In genomic region chr12:49552014-49552413, GRCh38 we compare ENCODE assay signal across 15 cellular contexts. TPM values are rescaled to one million over a fixed set of nuclear protein-coding genes. Genes with fewer than 3 reads are reported as not detected.
DNase-seq lines count a peak whose midpoint lies in the region; ATAC-seq and TF ChIP-seq lines count a peak whose summit lies in the region.
"Had no signal": no experiment of that assay in that cellular context is flagged by ENCODE, and none has a peak within 500 bp of the region (broad histone marks: within the 10 kb centered on the region; RNA-seq: fewer than 3 reads in every experiment).

No MANE protein-coding gene starts in this region.

- POLR2A ChIA-PET in activated CD8-positive, alpha-beta T cell treated with anti-CD3 and anti-CD28 coated beads, Interleukin-2, amount 10 ng/mL, durations not matched to agents 7 days and 5 days (lab: Charles Lee) = interaction anchor here (0.6 to 1.5 kb wide), 2 partner anchors 185 to 229 kb away, joined by 3 to 6 read pairs; partner anchors contain the start of genes SPATS2 and TROAP

- H3K4me1 Mint-ChIP-seq in activated CD8-positive, alpha-beta T cell treated with anti-CD3 and anti-CD28 coated beads, Interleukin-2, amount 10 ng/mL, durations not matched to agents 7 days and 5 days (ENCODE audit: low read depth) = peaks cover 30% of the 10 kb centered on the region

- no peak overlapping the region for H3K27ac ChIP-seq in BLaER1
- H3K27ac ChIP-seq: RWPE1, stomach had no signal

- CTCF ChIA-PET in activated CD8-positive, alpha-beta T cell treated with anti-CD3 and anti-CD28 coated beads, Interleukin-2, amount 10 ng/mL, durations not matched to agents 7 days and 5 days (lab: Charles Lee) = interaction anchor here (1.2 to 4.0 kb wide), 5 partner anchors 11 to 185 kb away, joined by 3 to 41 read pairs (median 6); partner anchors contain the start of genes PRPF40B and SPATS2

- H3K4me2 ChIP-seq in BLaER1 = peak overlapping the region; percentile 56

- peak; percentile 65 for DNase-seq in NCI-H1694 (lab: John Stamatoyannopoulos, UW)
- peak; percentile 73 for DNase-seq in epithelial cell of esophagus (ENCODE audit: low read depth)
- DNase-seq in myocyte (ENCODE audit: low read depth) = peak; percentile 90
- DNase-seq in activated CD8-positive, alpha-beta T cell treated with anti-CD3 and anti-CD28 coated beads, Interleukin-2, amount 10 ng/mL, durations not matched to agents 7 days and 5 days = no peak
- DNase-seq: activated naive CD4-positive, alpha-beta T cell treated with Interleukin-2 at 50 U/mL for 16 hours; GOT3; mucosa of descending colon; NCI-H2227 treated with DMSO at 0.1 percent for 48 hours; stomach; T1000 had no signal

- H3K4me3 Mint-ChIP-seq in activated CD8-positive, alpha-beta T cell treated with anti-CD3 and anti-CD28 coated beads, Interleukin-2, amount 10 ng/mL, durations not matched to agents 7 days and 5 days = no peak overlapping the region

- peaks cover 16% of the 10 kb centered on the region for H3K36me3 ChIP-seq in BLaER1

- peaks cover 28% of the 10 kb centered on the region for H3K27me3 ChIP-seq in BLaER1

- H3K9ac ChIP-seq in BLaER1 = no peak overlapping the region

- peaks cover 38% of the 10 kb centered on the region for H3K4me1 ChIP-seq in BLaER1

- H3K9me3 Mint-ChIP-seq in activated CD8-positive, alpha-beta T cell treated with anti-CD3 and anti-CD28 coated beads, Interleukin-2, amount 10 ng/mL, durations not matched to agents 7 days and 5 days (ENCODE audit: insufficient read depth) = no peaks in the 10 kb centered on the region

- H4K20me1 ChIP-seq in BLaER1 = no peaks in the 10 kb centered on the region

- H3K27ac Mint-ChIP-seq in activated CD8-positive, alpha-beta T cell treated with anti-CD3 and anti-CD28 coated beads, Interleukin-2, amount 10 ng/mL, durations not matched to agents 7 days and 5 days = no peak overlapping the region

- H3K27me3 Mint-ChIP-seq in activated CD8-positive, alpha-beta T cell treated with anti-CD3 and anti-CD28 coated beads, Interleukin-2, amount 10 ng/mL, durations not matched to agents 7 days and 5 days (ENCODE audit: low read depth) = peaks cover 13% of the 10 kb centered on the region

- H3K9me3 ChIP-seq in BLaER1 = no peaks in the 10 kb centered on the region
- H3K9me3 ChIP-seq: mucosa of descending colon, stomach had no signal

- no peak for ATAC-seq in HG02840 (IDR thresholded peaks at IDR 0.05; ENCODE audit: low FRiP score, unreplicated experiment)
- no peak for ATAC-seq in activated CD8-positive, alpha-beta T cell treated with anti-CD3 and anti-CD28 coated beads, Interleukin-2, amount 10 ng/mL, durations not matched to agents 7 days and 5 days
- no peak for ATAC-seq in GM21367 (IDR thresholded peaks at IDR 0.05; ENCODE audit: unreplicated experiment)
- no peak for ATAC-seq in GM18870 (IDR thresholded peaks at IDR 0.05; ENCODE audit: unreplicated experiment)
- ATAC-seq: mucosa of descending colon had no signal

- H3K4me3 ChIP-seq in BLaER1 (no peak overlapping the region), epithelial cell of esophagus (ENCODE audit: low read length) (no peak overlapping the region)
- H3K4me3 ChIP-seq: mucosa of descending colon, stomach had no signal

- no peak for TF ChIP-seq CTCF in epithelial cell of esophagus (IDR thresholded peaks at IDR 0.05; ENCODE audit: insufficient read depth, low read depth, low read length, missing control alignments)

- H3K36me3 Mint-ChIP-seq in activated CD8-positive, alpha-beta T cell treated with anti-CD3 and anti-CD28 coated beads, Interleukin-2, amount 10 ng/mL, durations not matched to agents 7 days and 5 days (ENCODE audit: low read depth) = peaks cover 8% of the 10 kb centered on the region

RNA-seq across cellular contexts. Expression of gene KCNH3, which starts 13.2 kb away (rescaled TPM):
- 8.9 and 11.9 TPM in 2 replicates for total RNA-seq in myocyte
- polyA plus RNA-seq in myocyte (2012) = 2.3 TPM
- 1 to 10 TPM; 5.1 to 5.3 TPM for total RNA-seq in activated CD8-positive, alpha-beta T cell treated with anti-CD3 and anti-CD28 coated beads, Interleukin-2, amount 10 ng/mL, durations not matched to agents 7 days and 5 days

RNA-seq across cellular contexts. Expression of gene MCRS1, which starts 15.9 kb away (rescaled TPM):
- total RNA-seq in myocyte = 72.1 and 98.1 TPM in 2 replicates
- polyA plus RNA-seq in myocyte (2012) = 56.3 TPM
- total RNA-seq in activated CD8-positive, alpha-beta T cell treated with anti-CD3 and anti-CD28 coated beads, Interleukin-2, amount 10 ng/mL, durations not matched to agents 7 days and 5 days = 10 to 100 TPM; 85.9 to 86.1 TPM

RNA-seq across cellular contexts. Expression of gene FAM186B, which starts 53.4 kb away (rescaled TPM):
- 0.10 and 0.27 TPM in 2 replicates for total RNA-seq in myocyte
- polyA plus RNA-seq in myocyte (2012) = 0.79 TPM
- total RNA-seq in activated CD8-positive, alpha-beta T cell treated with anti-CD3 and anti-CD28 coated beads, Interleukin-2, amount 10 ng/mL, durations not matched to agents 7 days and 5 days = under 1 TPM; 0.18 to 0.21 TPM
